1 cellular context compared by ENCODE assay signal in genomic region chr6:155174576-155175174, GRCh38.
TF ChIP-seq lines count a peak whose summit lies in the region.

No MANE protein-coding gene starts in this region.

TF ChIP-seq in neural cell, 6 proteins besides CTCF, POLR2A, EP300 and RAD21:
- TF ChIP-seq MXI1 (conservative IDR thresholded peaks at IDR 0.05; ENCODE audit: poor library complexity, severe bottlenecking) (peak; percentile 41), EZH2 (IDR thresholded peaks at IDR 0.05; ENCODE audit: borderline replicate concordance, insufficient read depth, low read length, poor library complexity, severe bottlenecking) (no peak), TAF1 (IDR thresholded peaks at IDR 0.05; ENCODE audit: low read depth) (no peak), REST (IDR thresholded peaks at IDR 0.05; ENCODE audit: borderline replicate concordance) (no peak), SMC3 (conservative IDR thresholded peaks at IDR 0.05; ENCODE audit: poor library complexity) (peak; percentile 97), POLR2AphosphoS5 (IDR thresholded peaks at IDR 0.05) (no peak)
TF ChIP-seq in neural cell: peak in this region for 2.
